ENCODE assay signal across 8 cellular contexts in the genomic region with DNA sequence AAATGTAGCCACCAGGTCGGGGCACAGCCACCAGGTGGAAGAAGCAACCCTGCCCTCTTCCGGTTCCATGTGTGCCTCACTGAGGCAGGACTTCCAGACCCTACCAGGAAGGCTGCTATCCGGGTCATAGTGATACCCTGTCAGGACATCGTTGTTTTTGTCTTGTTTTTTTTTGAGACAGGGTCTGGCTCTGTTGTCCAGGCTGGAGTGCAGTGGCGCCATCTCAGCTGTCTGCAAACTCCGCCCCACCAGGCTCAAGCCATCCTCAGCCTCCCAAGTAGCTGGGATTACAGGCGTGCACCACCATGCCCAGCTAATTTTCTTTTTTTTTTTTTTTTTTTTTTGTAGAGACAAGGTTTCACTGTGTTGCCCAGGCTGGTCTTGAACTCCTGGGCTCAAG. TPM values are rescaled to one million over a fixed set of nuclear protein-coding genes. Genes with fewer than 3 reads are reported as not detected.
DNase-seq lines count a peak whose midpoint lies in the region; ATAC-seq and TF ChIP-seq lines count a peak whose summit lies in the region.
"Not testable (repeated sequence)": the region's sequence is repeated elsewhere in the genome, so short reads cannot be mapped to it uniquely, and the experiment has no call there.

No MANE protein-coding gene starts in this region.

- H3K4me1 Mint-ChIP-seq in glutamatergic neuron (ENCODE audit: low read depth, unreplicated experiment), result peaks cover 51% of the 10 kb centered on the region

- DNase-seq in Peyer's patch; caudate nucleus (lab: John Stamatoyannopoulos, UW); glutamatergic neuron; left lung: not testable (repeated sequence)
- peak; percentile 37 for DNase-seq in ureter (ENCODE audit: low spot score)

- H3K4me3 ChIP-seq in Peyer's patch; left lung; mucosa of stomach (ENCODE audit: low read length); rectal smooth muscle tissue (ENCODE audit: low read length): not testable (repeated sequence)

- H3K27ac Mint-ChIP-seq in glutamatergic neuron (ENCODE audit: unreplicated experiment), result peak overlapping the region; percentile 48

- ATAC-seq in left lung, result not testable (repeated sequence)

- H3K27ac ChIP-seq in Peyer's patch, result peak overlapping the region; percentile 10 to 86 (median 70)
- peak overlapping the region; percentile 79 for H3K27ac ChIP-seq in caudate nucleus (ENCODE audit: low read depth, low read length)
- peak overlapping the region; percentile 83 to 89 for H3K27ac ChIP-seq in left lung
- H3K27ac ChIP-seq in rectal smooth muscle tissue (ENCODE audit: low read depth, low read length), result peak overlapping the region; percentile 7
- H3K27ac ChIP-seq in temporal lobe (ENCODE audit: low read depth, low read length), result peak overlapping the region; percentile 38

- intact Hi-C loops in left lung (cut with DNase I), result not testable (repeated sequence)

- H3K9me3 ChIP-seq in Peyer's patch; left lung; mucosa of stomach (ENCODE audit: control insufficient read depth, low read length): not testable (repeated sequence)

- H3K4me1 ChIP-seq in Peyer's patch (peaks cover 0 to 74% (median 11%) of the 10 kb centered on the region in 4 donors), left lung (peaks cover 74 to 76% of the 10 kb centered on the region in 2 donors), mucosa of stomach (ENCODE audit: control insufficient read depth, insufficient read depth, low read length) (peaks cover 75% of the 10 kb centered on the region), rectal smooth muscle tissue (ENCODE audit: control insufficient read depth, insufficient read depth, low read length) (peaks cover 58% of the 10 kb centered on the region)

- H3K9ac ChIP-seq in mucosa of stomach (ENCODE audit: low read length), result peak overlapping the region; percentile 10
- H3K9ac ChIP-seq in rectal smooth muscle tissue (ENCODE audit: low read length), result not testable (repeated sequence)

- not testable (repeated sequence) for H3K36me3 ChIP-seq in Peyer's patch; left lung; mucosa of stomach (ENCODE audit: control insufficient read depth, insufficient read depth, low read length); rectal smooth muscle tissue (ENCODE audit: control insufficient read depth, insufficient read depth, low read length)

- not testable (repeated sequence) for TF ChIP-seq POLR2A in Peyer's patch (IDR thresholded peaks at IDR 0.05)

- not testable (repeated sequence) for H3K27me3 ChIP-seq in Peyer's patch; left lung; mucosa of stomach (ENCODE audit: control insufficient read depth, insufficient read depth, low read length); rectal smooth muscle tissue (ENCODE audit: control insufficient read depth, insufficient read depth, low read length)

- TF ChIP-seq CTCF in Peyer's patch (IDR thresholded peaks at IDR 0.05); glutamatergic neuron (IDR thresholded peaks at IDR 0.05; ENCODE audit: partially characterized antibody, unreplicated experiment); left lung (IDR thresholded peaks at IDR 0.05): not testable (repeated sequence)

- not testable (repeated sequence) for H3K36me3 Mint-ChIP-seq in glutamatergic neuron (ENCODE audit: unreplicated experiment)

- not testable (repeated sequence) for H3K27me3 Mint-ChIP-seq in glutamatergic neuron (ENCODE audit: unreplicated experiment)

- peaks cover 13% of the 10 kb centered on the region for H3K9me3 Mint-ChIP-seq in glutamatergic neuron (ENCODE audit: unreplicated experiment)

- not testable (repeated sequence) for H3K4me3 Mint-ChIP-seq in glutamatergic neuron (ENCODE audit: unreplicated experiment)

RNA-seq across cellular contexts. Expression of a gene that starts 5.2 kb away (rescaled TPM):
- total RNA-seq in Peyer's patch (100 to 1,000 TPM in 1 of 4 donors, 10 to 100 TPM in 3; 28.9 to 109 (median 59.9) TPM), glutamatergic neuron (ENCODE audit: unreplicated experiment) (60.4 TPM), left lung (100 to 1,000 TPM; 116 to 305 TPM), temporal lobe (11.1 TPM), ureter (116 TPM)

RNA-seq across cellular contexts. Expression of a gene that starts 37.5 kb away (rescaled TPM):
- total RNA-seq in Peyer's patch, result 100 to 1,000 TPM in 3 of 4 donors, 10 to 100 TPM in 1; 67.9 to 153 (median 131) TPM
- 364 TPM for total RNA-seq in glutamatergic neuron (ENCODE audit: unreplicated experiment)
- total RNA-seq in left lung, result 100 to 1,000 TPM; 195 to 204 TPM
- total RNA-seq in temporal lobe, result 274 TPM
- total RNA-seq in ureter, result 249 TPM

Comparison
In these comparisons a context has a peak if more than half of its experiments do, and no peak if none do; other contexts are left out.
1. H3K27ac ChIP-seq: peak in every context shown above with its lines; median percentile 86 in left lung; 79 in caudate nucleus; 70 in Peyer's patch; 38 in temporal lobe; 7 in rectal smooth muscle tissue.